27 cellular contexts compared by ENCODE assay signal in genomic region chr17:3590768-3591167, GRCh38. TPM values are rescaled to one million over a fixed set of nuclear protein-coding genes. Genes with fewer than 3 reads are reported as not detected.
"Had no signal": no experiment of that assay in that cellular context is flagged by ENCODE, and none has a peak within 500 bp of the region (broad histone marks: within the 10 kb centered on the region; RNA-seq: fewer than 3 reads in every experiment).

No MANE protein-coding gene starts in this region.

- H3K27ac Mint-ChIP-seq: mesothelial cell of epicardium; natural killer cell; neural progenitor cell; progenitor cell of endocrine pancreas; stimulated activated effector memory CD8-positive, alpha-beta T cell treated with anti-CD3 and anti-CD28 coated beads, Interleukin-12 subunit alpha, Interleukin-12 subunit beta, amount 100 ng/mL, for 72 hours; stimulated activated naive CD8-positive, alpha-beta T cell treated with anti-CD3 and anti-CD28 coated beads, Interleukin-15, Interleukin-2, amounts not matched to agents 100 ng/mL and 50 ng/mL, for 24 hours had no signal

- H3K4me1 Mint-ChIP-seq: natural killer cell; neural progenitor cell; stimulated activated effector memory CD8-positive, alpha-beta T cell treated with anti-CD3 and anti-CD28 coated beads, Interleukin-12 subunit alpha, Interleukin-12 subunit beta, amount 100 ng/mL, for 72 hours had no signal

- H3K9me3 ChIP-seq: left ventricle myocardium inferior, ovary, spleen, suprapubic skin, thoracic aorta, tibial artery, upper lobe of right lung had no signal

- H3K36me3 Mint-ChIP-seq: natural killer cell had no signal

- H3K4me3 ChIP-seq: left ventricle myocardium inferior, lung, neural progenitor cell, ovary, spleen, suprapubic skin, thoracic aorta, tibial artery, upper lobe of right lung had no signal

- H3K4me1 ChIP-seq: neural progenitor cell, suprapubic skin, tibial artery, upper lobe of right lung had no signal

- ATAC-seq: natural killer cell; right cardiac atrium; sciatic nerve; stimulated activated effector memory CD8-positive, alpha-beta T cell treated with anti-CD3 and anti-CD28 coated beads, Interleukin-12 subunit alpha, Interleukin-12 subunit beta, amount 100 ng/mL, for 72 hours; upper lobe of right lung had no signal

- H3K4me3 Mint-ChIP-seq: mesothelial cell of epicardium; naive B cell; natural killer cell; nephron progenitor cell; neural progenitor cell; stimulated activated effector memory CD8-positive, alpha-beta T cell treated with anti-CD3 and anti-CD28 coated beads, Interleukin-12 subunit alpha, Interleukin-12 subunit beta, amount 100 ng/mL, for 72 hours; stimulated activated naive CD8-positive, alpha-beta T cell treated with anti-CD3 and anti-CD28 coated beads, Interleukin-15, Interleukin-2, amounts not matched to agents 100 ng/mL and 50 ng/mL, for 24 hours had no signal

- H3K9ac ChIP-seq: neural progenitor cell had no signal

- H3K4me2 ChIP-seq: neural progenitor cell had no signal

- H3K27ac ChIP-seq: left ventricle myocardium inferior, neural progenitor cell, ovary, spleen, suprapubic skin, thoracic aorta, tibial artery, upper lobe of right lung had no signal

- FAIRE-seq: kidney, small intestine, urothelium cell line had no signal

- H3K9me3 Mint-ChIP-seq: mesothelial cell of epicardium; natural killer cell; nephron progenitor cell; neural progenitor cell; stimulated activated effector memory CD8-positive, alpha-beta T cell treated with anti-CD3 and anti-CD28 coated beads, Interleukin-12 subunit alpha, Interleukin-12 subunit beta, amount 100 ng/mL, for 72 hours; stimulated activated naive CD8-positive, alpha-beta T cell treated with anti-CD3 and anti-CD28 coated beads, Interleukin-15, Interleukin-2, amounts not matched to agents 100 ng/mL and 50 ng/mL, for 24 hours had no signal

- H3K36me3 ChIP-seq: neural progenitor cell, ovary had no signal

- H3K27me3 ChIP-seq: neural progenitor cell, ovary, spleen, suprapubic skin, tibial artery, upper lobe of right lung had no signal

- H3K27me3 Mint-ChIP-seq: naive B cell; progenitor cell of endocrine pancreas; stimulated activated naive CD8-positive, alpha-beta T cell treated with anti-CD3 and anti-CD28 coated beads, Interleukin-15, Interleukin-2, amounts not matched to agents 100 ng/mL and 50 ng/mL, for 24 hours had no signal

- DNase-seq: hippocampal formation; kidney; left ventricle myocardium inferior; mesendoderm; naive B cell; natural killer cell; ovary; right cardiac atrium; small intestine; spleen; stimulated activated CD4-positive, alpha-beta T cell treated with anti-CD3 and anti-CD28 coated beads, Interleukin-4, amount 100 ng/mL, for 24 hours; stimulated activated naive CD4-positive, alpha-beta T cell; tibial artery; trophoblast cell; upper lobe of right lung had no signal

RNA-seq across cellular contexts. Expression of gene TRPV3, which starts 33.2 kb away (rescaled TPM):
- total RNA-seq: pulmonary artery endothelial cell had no signal
